ENCODE assay signal across 29 cellular contexts in the genomic region with DNA sequence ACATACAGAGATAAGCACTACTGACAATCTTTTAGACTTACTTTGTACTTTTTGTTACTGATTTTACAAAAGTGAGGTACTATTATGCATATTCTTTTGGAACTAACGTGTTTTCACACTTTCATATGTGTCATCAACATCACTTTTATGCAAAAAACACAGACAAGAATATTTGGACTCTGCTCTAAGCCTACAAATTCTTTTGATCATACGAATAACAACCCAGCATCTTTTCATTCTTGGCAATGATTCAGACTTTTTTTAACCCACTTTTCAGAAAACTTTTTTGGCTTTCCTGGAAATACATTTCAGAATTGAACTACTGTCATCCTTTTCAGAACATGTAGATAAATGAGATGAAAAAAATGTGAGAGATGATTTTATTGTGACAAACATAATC. TPM values are rescaled to one million over a fixed set of nuclear protein-coding genes. Genes with fewer than 3 reads are reported as not detected.
A peak's percentile ranks its signal among the peaks of the same experiment; 100 is the strongest.
DNase-seq lines count a peak whose midpoint lies in the region; ATAC-seq, FAIRE-seq and TF ChIP-seq lines count a peak whose summit lies in the region.
"Had no signal": no experiment of that assay in that cellular context is flagged by ENCODE, and none has a peak within 500 bp of the region (broad histone marks: within the 10 kb centered on the region; RNA-seq: fewer than 3 reads in every experiment).

No MANE protein-coding gene starts in this region.

- TF ChIP-seq POLR2A in GM12891 (IDR thresholded peaks at IDR 0.05; ENCODE audit: low read depth, low read length), result no peak

- H3K4me3 Mint-ChIP-seq in activated naive CD8-positive, alpha-beta T cell treated with anti-CD3 and anti-CD28 coated beads, Interleukin-2, amount 50 U/mL, for 24 hours, result no peak overlapping the region
- no peak overlapping the region for H3K4me3 Mint-ChIP-seq in HFFc6

- no peak overlapping the region for H3K9ac ChIP-seq in neural cell (ENCODE audit: low read length)
- H3K9ac ChIP-seq: GM23248 had no signal

- no peaks in the 10 kb centered on the region for H3K9me2 ChIP-seq in neural cell (ENCODE audit: insufficient read depth, low read length)

- no peak for TF ChIP-seq CTCF in neural cell (IDR thresholded peaks at IDR 0.05; ENCODE audit: poor library complexity, severe bottlenecking)
- no peak for TF ChIP-seq CTCF in HFFc6 (IDR thresholded peaks at IDR 0.05)

- H3K27me3 ChIP-seq in neural cell (ENCODE audit: insufficient read depth, low read depth, low read length), result no peaks in the 10 kb centered on the region
- H3K27me3 ChIP-seq: BE2C, neutrophil, stomach had no signal

- TF ChIP-seq EP300 in neural cell (conservative IDR thresholded peaks at IDR 0.05; ENCODE audit: poor library complexity, severe bottlenecking), result no peak

- peaks cover 60% of the 10 kb centered on the region for H3K79me2 ChIP-seq in neural cell (replicated peaks; ENCODE audit: insufficient read depth, low read length)

- DNase-seq in activated CD4-positive, CD25-positive, alpha-beta regulatory T cell (lab: John Stamatoyannopoulos, UW), result no peak
- DNase-seq in GM12891 (ENCODE audit: insufficient read length, low spot score) (no peak), RCC 7860 (ENCODE audit: low spot score) (no peak), HFFc6 (no peak)
- DNase-seq in activated naive CD8-positive, alpha-beta T cell treated with anti-CD3 and anti-CD28 coated beads, Interleukin-2, amount 50 U/mL, for 24 hours, result no peak
- DNase-seq: activated gamma-delta T cell treated with Interleukin-2 at 50 U/mL for 16 hours; BE2C; Caco-2; DND-41; erythroblast; GM23248; hypothalamus; islet precursor cell; Kasumi-1; NCI-H1694; NCI-H2227 treated with DMSO at 0.1 percent for 48 hours; NCI-H748 treated with DMSO at 0.1 percent for 48 hours; stimulated activated CD4-positive, alpha-beta T cell treated with anti-CD3 and anti-CD28 coated beads, Interleukin-2, amount 100 ng/mL, for 48 hours; stomach; trophoblast cell had no signal

- peaks cover 38% of the 10 kb centered on the region for H3K4me1 Mint-ChIP-seq in activated naive CD8-positive, alpha-beta T cell treated with anti-CD3 and anti-CD28 coated beads, Interleukin-2, amount 50 U/mL, for 24 hours
- peaks cover 14% of the 10 kb centered on the region for H3K4me1 Mint-ChIP-seq in HFFc6 (ENCODE audit: low read depth)

- H3K4me2 ChIP-seq in neural cell (ENCODE audit: low read length), result peak overlapping the region; percentile 6
- H3K4me2 ChIP-seq: smooth muscle cell had no signal

- H3K36me3 Mint-ChIP-seq in activated naive CD8-positive, alpha-beta T cell treated with anti-CD3 and anti-CD28 coated beads, Interleukin-2, amount 50 U/mL, for 24 hours (ENCODE audit: low read depth), result peaks cover 3% of the 10 kb centered on the region
- H3K36me3 Mint-ChIP-seq in HFFc6 (ENCODE audit: low read depth), result peaks cover 13% of the 10 kb centered on the region

- no peak overlapping the region for H2AFZ ChIP-seq in neural cell (ENCODE audit: low read depth, low read length)
- H2AFZ ChIP-seq: GM23248 had no signal

- no peaks in the 10 kb centered on the region for H3K27me3 Mint-ChIP-seq in activated naive CD8-positive, alpha-beta T cell treated with anti-CD3 and anti-CD28 coated beads, Interleukin-2, amount 50 U/mL, for 24 hours
- no peaks in the 10 kb centered on the region for H3K27me3 Mint-ChIP-seq in HFFc6 (ENCODE audit: insufficient read depth)

- no peaks in the 10 kb centered on the region for H3K36me3 ChIP-seq in neural cell (ENCODE audit: insufficient read depth, low read length)
- H3K36me3 ChIP-seq: BE2C, neutrophil, stomach had no signal

- peak; percentile 69 to 71 for ATAC-seq in activated CD4-positive, CD25-positive, alpha-beta regulatory T cell treated with anti-CD3 and anti-CD28 coated beads, Interleukin-2, amount 50 U/mL, for 24 hours
- ATAC-seq in activated naive CD8-positive, alpha-beta T cell treated with anti-CD3 and anti-CD28 coated beads, Interleukin-2, amount 50 U/mL, for 24 hours, result peak; percentile 15
- ATAC-seq in GM21825 (IDR thresholded peaks at IDR 0.05; ENCODE audit: unreplicated experiment), result no peak
- ATAC-seq: Right ventricle myocardium inferior had no signal

- H3K9me3 ChIP-seq in neural cell (ENCODE audit: low read length), result no peaks in the 10 kb centered on the region
- H3K9me3 ChIP-seq: BE2C, neutrophil had no signal

- no peaks in the 10 kb centered on the region for H3K9me3 Mint-ChIP-seq in activated naive CD8-positive, alpha-beta T cell treated with anti-CD3 and anti-CD28 coated beads, Interleukin-2, amount 50 U/mL, for 24 hours
- no peaks in the 10 kb centered on the region for H3K9me3 Mint-ChIP-seq in HFFc6

- no peak overlapping the region for H3K27ac ChIP-seq in neural cell (ENCODE audit: low read length)
- H3K27ac ChIP-seq: 22Rv1, GM23248, neutrophil, stomach had no signal

- FAIRE-seq in GM12891 (lab: Jason Lieb, UNC) (peak; percentile 48), RCC 7860 (lab: Jason Lieb, UNC) (no peak)
- FAIRE-seq: astrocyte, HTR-8/SVneo had no signal

- H3F3A ChIP-seq in neural cell (ENCODE audit: insufficient read depth, low read length, poor library complexity, severe bottlenecking), result no peaks in the 10 kb centered on the region

- no peak overlapping the region for H3K4me3 ChIP-seq in neural cell (ENCODE audit: low read length)
- H3K4me3 ChIP-seq: GM23248, smooth muscle cell, stomach had no signal

- TF ChIP-seq RAD21 in neural cell (conservative IDR thresholded peaks at IDR 0.05), result no peak

- no peak overlapping the region for H3K27ac Mint-ChIP-seq in activated naive CD8-positive, alpha-beta T cell treated with anti-CD3 and anti-CD28 coated beads, Interleukin-2, amount 50 U/mL, for 24 hours
- no peak overlapping the region for H3K27ac Mint-ChIP-seq in HFFc6

- no peaks in the 10 kb centered on the region for H4K20me1 ChIP-seq in neural cell (ENCODE audit: insufficient read depth)

TF ChIP-seq in GM12891, 5 proteins besides CTCF, POLR2A, EP300 and RAD21:
- TF ChIP-seq POLR2AphosphoS5 (IDR thresholded peaks at IDR 0.05; ENCODE audit: low read depth, low read length) (no peak), TAF1 (IDR thresholded peaks at IDR 0.05; ENCODE audit: low read depth, low read length) (no peak), PAX5 (IDR thresholded peaks at IDR 0.05; ENCODE audit: insufficient read depth, low read length, severe bottlenecking) (no peak)
TF ChIP-seq in GM12891: peak in this region for 0.

TF ChIP-seq in neural cell, 6 proteins besides CTCF, POLR2A, EP300 and RAD21:
- TF ChIP-seq, protein P1, sequence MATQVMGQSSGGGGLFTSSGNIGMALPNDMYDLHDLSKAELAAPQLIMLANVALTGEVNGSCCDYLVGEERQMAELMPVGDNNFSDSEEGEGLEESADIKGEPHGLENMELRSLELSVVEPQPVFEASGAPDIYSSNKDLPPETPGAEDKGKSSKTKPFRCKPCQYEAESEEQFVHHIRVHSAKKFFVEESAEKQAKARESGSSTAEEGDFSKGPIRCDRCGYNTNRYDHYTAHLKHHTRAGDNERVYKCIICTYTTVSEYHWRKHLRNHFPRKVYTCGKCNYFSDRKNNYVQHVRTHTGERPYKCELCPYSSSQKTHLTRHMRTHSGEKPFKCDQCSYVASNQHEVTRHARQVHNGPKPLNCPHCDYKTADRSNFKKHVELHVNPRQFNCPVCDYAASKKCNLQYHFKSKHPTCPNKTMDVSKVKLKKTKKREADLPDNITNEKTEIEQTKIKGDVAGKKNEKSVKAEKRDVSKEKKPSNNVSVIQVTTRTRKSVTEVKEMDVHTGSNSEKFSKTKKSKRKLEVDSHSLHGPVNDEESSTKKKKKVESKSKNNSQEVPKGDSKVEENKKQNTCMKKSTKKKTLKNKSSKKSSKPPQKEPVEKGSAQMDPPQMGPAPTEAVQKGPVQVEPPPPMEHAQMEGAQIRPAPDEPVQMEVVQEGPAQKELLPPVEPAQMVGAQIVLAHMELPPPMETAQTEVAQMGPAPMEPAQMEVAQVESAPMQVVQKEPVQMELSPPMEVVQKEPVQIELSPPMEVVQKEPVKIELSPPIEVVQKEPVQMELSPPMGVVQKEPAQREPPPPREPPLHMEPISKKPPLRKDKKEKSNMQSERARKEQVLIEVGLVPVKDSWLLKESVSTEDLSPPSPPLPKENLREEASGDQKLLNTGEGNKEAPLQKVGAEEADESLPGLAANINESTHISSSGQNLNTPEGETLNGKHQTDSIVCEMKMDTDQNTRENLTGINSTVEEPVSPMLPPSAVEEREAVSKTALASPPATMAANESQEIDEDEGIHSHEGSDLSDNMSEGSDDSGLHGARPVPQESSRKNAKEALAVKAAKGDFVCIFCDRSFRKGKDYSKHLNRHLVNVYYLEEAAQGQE (IDR thresholded peaks at IDR 0.05; ENCODE audit: borderline replicate concordance), result no peak
- TF ChIP-seq EZH2 (IDR thresholded peaks at IDR 0.05; ENCODE audit: borderline replicate concordance, insufficient read depth, low read length, poor library complexity, severe bottlenecking), result no peak
- TF ChIP-seq MXI1 (conservative IDR thresholded peaks at IDR 0.05; ENCODE audit: poor library complexity, severe bottlenecking), result no peak
- TF ChIP-seq SMC3 (conservative IDR thresholded peaks at IDR 0.05; ENCODE audit: poor library complexity), result no peak

RNA-seq across cellular contexts. Expression of gene USP6NL, which starts 30.2 kb away (rescaled TPM):
- polyA plus RNA-seq in GM12891 (2012; ENCODE audit: low read depth, missing spikeins), result 15.1 TPM
- polyA plus RNA-seq in neural cell, result 36.0 and 39.9 TPM in 2 replicates
- polyA minus RNA-seq in neural cell, result 48.0 and 48.7 TPM in 2 replicates
- total RNA-seq in HFFc6 (2021; fragmentation: NEBNext Ultra II Directional; extraction: Animal tissue kit (Norgen Biotek cat#: 25700)), result 10 to 100 TPM in 5 of 6 experiments, 1 to 10 TPM in 1; 9.8 to 13.3 (median 11.8) TPM
